Comparison of ENCODE assay signal across 18 cellular contexts in genomic region chr19:30084390-30084819, GRCh38.
"Had no signal": no experiment of that assay in that cellular context is flagged by ENCODE, and none has a peak within 500 bp of the region (broad histone marks: within the 10 kb centered on the region; RNA-seq: fewer than 3 reads in every experiment).

No MANE protein-coding gene starts in this region.

- H3K27ac ChIP-seq: body of pancreas, dorsolateral prefrontal cortex, psoas muscle, right lobe of liver, stomach had no signal

- DNase-seq: activated B cell treated with CpG ODN at 0.5 μM for 24 hours; activated CD4-positive, alpha-beta memory T cell treated with anti-CD3 and anti-CD28 coated beads for 36 hours; activated CD4-positive, alpha-beta T cell treated with anti-CD3 and anti-CD28 coated beads for 4 hours; activated CD8-positive, alpha-beta memory T cell treated with anti-CD3 and anti-CD28 coated beads, Interleukin-2, amount 10 ng/mL, durations not matched to agents 7 days and 5 days; activated naive CD4-positive, alpha-beta T cell; activated naive CD8-positive, alpha-beta T cell treated with anti-CD3 and anti-CD28 coated beads, Interleukin-2, amount 10 ng/mL, durations not matched to agents 7 days and 5 days; body of pancreas; caudate nucleus; hippocampal formation; mammary epithelial cell; small intestine; stimulated activated CD4-positive, alpha-beta T cell treated with anti-CD3 and anti-CD28 coated beads, Interleukin-4, amount 100 ng/mL, for 24 hours; stomach; SW 1271 had no signal

- H3K9me3 ChIP-seq: body of pancreas, psoas muscle, right lobe of liver had no signal

- H3K36me3 ChIP-seq: right lobe of liver, stomach had no signal

- H3K27me3 ChIP-seq: right lobe of liver had no signal

- H3K4me1 ChIP-seq: psoas muscle, right lobe of liver, stomach had no signal

- ATAC-seq: activated CD8-positive, alpha-beta memory T cell treated with anti-CD3 and anti-CD28 coated beads, Interleukin-2, amount 10 ng/mL, durations not matched to agents 7 days and 5 days; body of pancreas; psoas muscle; right lobe of liver; stimulated activated effector memory CD8-positive, alpha-beta T cell treated with anti-CD3 and anti-CD28 coated beads, Interleukin-12 subunit alpha, Interleukin-12 subunit beta, amount 100 ng/mL, for 72 hours had no signal

- H3K4me3 ChIP-seq: body of pancreas, dorsolateral prefrontal cortex, psoas muscle, right lobe of liver, stomach had no signal
